ENCODE assay signal across 8 cellular contexts in genomic region chr6:42045538-42046460, GRCh38. TPM values are rescaled to one million over a fixed set of nuclear protein-coding genes. Genes with fewer than 3 reads are reported as not detected.
DNase-seq lines count a peak whose midpoint lies in the region; ATAC-seq and TF ChIP-seq lines count a peak whose summit lies in the region.

No MANE protein-coding gene starts in this region.

- ATAC-seq in memory B cell (ENCODE audit: low read depth) (peak; percentile 2), GM18520 (IDR thresholded peaks at IDR 0.05; ENCODE audit: unreplicated experiment) (no peak)

- peak overlapping the region; percentile 82 for H3K4me3 Mint-ChIP-seq in activated CD4-positive, alpha-beta memory T cell treated with anti-CD3 and anti-CD28 coated beads, Interleukin-2, amount 10 ng/mL, durations not matched to agents 7 days and 5 days
- peak overlapping the region; percentile 97 for H3K4me3 Mint-ChIP-seq in memory B cell

- no peaks in the 10 kb centered on the region for H3K9me3 Mint-ChIP-seq in activated CD4-positive, alpha-beta memory T cell treated with anti-CD3 and anti-CD28 coated beads, Interleukin-2, amount 10 ng/mL, durations not matched to agents 7 days and 5 days
- H3K9me3 Mint-ChIP-seq in memory B cell = no peaks in the 10 kb centered on the region

- CTCF ChIA-PET in activated CD4-positive, alpha-beta memory T cell treated with anti-CD3 and anti-CD28 coated beads, Interleukin-2, amount 10 ng/mL, durations not matched to agents 7 days and 5 days (lab: Charles Lee) = interaction anchor here (1.0 to 15.9 kb wide), 17 partner anchors 13 to 443 kb away, joined by 3 to 383 read pairs (median 12); partner anchors contain the start of genes BYSL, CCND3, FRS3 and MED20

- no peaks in the 10 kb centered on the region for H3K27me3 Mint-ChIP-seq in activated CD4-positive, alpha-beta memory T cell treated with anti-CD3 and anti-CD28 coated beads, Interleukin-2, amount 10 ng/mL, durations not matched to agents 7 days and 5 days
- no peaks in the 10 kb centered on the region for H3K27me3 Mint-ChIP-seq in memory B cell

- POLR2A ChIA-PET in activated CD4-positive, alpha-beta memory T cell treated with anti-CD3 and anti-CD28 coated beads, Interleukin-2, amount 10 ng/mL, durations not matched to agents 7 days and 5 days (lab: Charles Lee) = interaction anchor here (0.6 to 14.9 kb wide), 8 partner anchors 12 to 259 kb away, joined by 3 to 553 read pairs (median 5); partner anchors contain the start of genes BYSL, CCND3, MED20 and TOMM6

- DNase-seq in GM20000 (ENCODE audit: low spot score) (peak; percentile 55), NCI-H226 (peak; percentile 89), memory B cell (ENCODE audit: low spot score in 2 of 2) (no peak), RKO (ENCODE audit: low spot score) (no peak)
- DNase-seq in activated CD4-positive, alpha-beta memory T cell treated with anti-CD3 and anti-CD28 coated beads, Interleukin-2, amount 10 ng/mL, durations not matched to agents 7 days and 5 days = peak; percentile 69
- peak; percentile 73 for DNase-seq in effector CD8-positive, alpha-beta T cell (lab: John Stamatoyannopoulos, UW)
- DNase-seq in stimulated activated CD8-positive, alpha-beta memory T cell treated with anti-CD3 and anti-CD28 coated beads, Interleukin-4, amount 100 ng/mL, for 48 hours = peak; percentile 75

- H3K36me3 Mint-ChIP-seq in activated CD4-positive, alpha-beta memory T cell treated with anti-CD3 and anti-CD28 coated beads, Interleukin-2, amount 10 ng/mL, durations not matched to agents 7 days and 5 days (ENCODE audit: low read depth) = peaks cover 11% of the 10 kb centered on the region
- peaks cover 3% of the 10 kb centered on the region for H3K36me3 Mint-ChIP-seq in memory B cell

- H3K27ac Mint-ChIP-seq in activated CD4-positive, alpha-beta memory T cell treated with anti-CD3 and anti-CD28 coated beads, Interleukin-2, amount 10 ng/mL, durations not matched to agents 7 days and 5 days = peak overlapping the region; percentile 79
- peak overlapping the region; percentile 56 for H3K27ac Mint-ChIP-seq in memory B cell

- TF ChIP-seq CTCF in GM20000 (IDR thresholded peaks at IDR 0.05; ENCODE audit: extremely low read depth, missing control alignments) = no peak

- H3K4me1 Mint-ChIP-seq in activated CD4-positive, alpha-beta memory T cell treated with anti-CD3 and anti-CD28 coated beads, Interleukin-2, amount 10 ng/mL, durations not matched to agents 7 days and 5 days = peaks cover 90% of the 10 kb centered on the region
- H3K4me1 Mint-ChIP-seq in memory B cell = peaks cover 53% of the 10 kb centered on the region

RNA-seq across cellular contexts. Expression of gene TAF8, which starts 4.5 kb away (rescaled TPM):
- 10 to 100 TPM; 48.0 to 55.1 TPM for total RNA-seq in activated CD4-positive, alpha-beta memory T cell treated with anti-CD3 and anti-CD28 coated beads, Interleukin-2, amount 10 ng/mL, durations not matched to agents 7 days and 5 days

Comparison
In these comparisons a context has a peak if more than half of its experiments do, and no peak if none do; other contexts are left out.
1. DNase-seq: peak in GM20000 (single experiment), NCI-H226 (single experiment), activated CD4-positive, alpha-beta memory T cell treated with anti-CD3 and anti-CD28 coated beads, Interleukin-2, amount 10 ng/mL, durations not matched to agents 7 days and 5 days (single experiment), effector CD8-positive, alpha-beta T cell (single experiment) and stimulated activated CD8-positive, alpha-beta memory T cell treated with anti-CD3 and anti-CD28 coated beads, Interleukin-4, amount 100 ng/mL, for 48 hours (single experiment); none in memory B cell (0 of 2) and RKO (single experiment).